14 cellular contexts compared by ENCODE assay signal in genomic region chr20:25315418-25316210, GRCh38.
DNase-seq lines count a peak whose midpoint lies in the region; ATAC-seq and TF ChIP-seq lines count a peak whose summit lies in the region.
"Had no signal": no experiment of that assay in that cellular context is flagged by ENCODE, and none has a peak within 500 bp of the region (broad histone marks: within the 10 kb centered on the region; RNA-seq: fewer than 3 reads in every experiment).

No MANE protein-coding gene starts in this region.

- no peak for TF ChIP-seq CTCF in astrocyte of the spinal cord (IDR thresholded peaks at IDR 0.05; ENCODE audit: low read depth, low read length)
- no peak for TF ChIP-seq CTCF in progenitor cell of endocrine pancreas (IDR thresholded peaks at IDR 0.05; ENCODE audit: unreplicated experiment)

- H3K27ac Mint-ChIP-seq in progenitor cell of endocrine pancreas = peak overlapping the region; percentile 88
- H3K27ac Mint-ChIP-seq: T-cell had no signal

- no peaks in the 10 kb centered on the region for H3K9me3 Mint-ChIP-seq in progenitor cell of endocrine pancreas (ENCODE audit: low read depth)
- H3K9me3 Mint-ChIP-seq: T-cell had no signal

- in situ Hi-C loops in Caki2 (cut with HindIII; ENCODE audit: low pct_unique_long_range_greater_than_20kb, low sequenced_read_pairs) (no loop called here), astrocyte of the spinal cord (cut with HindIII; ENCODE audit: low sequenced_read_pairs) (no loop called here)

- H3K4me3 Mint-ChIP-seq in progenitor cell of endocrine pancreas (ENCODE audit: low read depth) = no peak overlapping the region
- H3K4me3 Mint-ChIP-seq: T-cell had no signal

- peaks cover 2% of the 10 kb centered on the region for H3K4me1 Mint-ChIP-seq in progenitor cell of endocrine pancreas (ENCODE audit: low read depth)

- H3K36me3 Mint-ChIP-seq in progenitor cell of endocrine pancreas (ENCODE audit: insufficient read depth) = peaks cover 8% of the 10 kb centered on the region

- no peaks in the 10 kb centered on the region for H3K27me3 Mint-ChIP-seq in progenitor cell of endocrine pancreas
- H3K27me3 Mint-ChIP-seq: T-cell had no signal

- H3K4me3 ChIP-seq in astrocyte of the spinal cord (ENCODE audit: low read depth, low read length) = no peak overlapping the region
- H3K4me3 ChIP-seq: hepatocyte had no signal

- ATAC-seq in GM18519 (IDR thresholded peaks at IDR 0.05; ENCODE audit: low FRiP score, unreplicated experiment) = no peak
- ATAC-seq: T-cell had no signal

- peak; percentile 64 for DNase-seq in Caki2 (ENCODE audit: low read depth)
- peak; percentile 89 for DNase-seq in M059J (ENCODE audit: low read depth)
- DNase-seq in astrocyte of the spinal cord (ENCODE audit: low read depth, low spot score) = peak; percentile 48
- DNase-seq in progenitor cell of endocrine pancreas (ENCODE audit: low spot score, unreplicated experiment) = no peak
- no peak for DNase-seq in D341Med (ENCODE audit: low spot score)
- DNase-seq in Ammon's horn (ENCODE audit: low spot score) = no peak
- DNase-seq in NCI-H1694 (lab: John Stamatoyannopoulos, UW) = no peak
- DNase-seq: cortex of kidney, DMS79, KG1, NCI-H524, T-cell had no signal

Comparison
In these comparisons a context has a peak if more than half of its experiments do, and no peak if none do; other contexts are left out.
1. DNase-seq: peak in Caki2 (single experiment), M059J (single experiment) and astrocyte of the spinal cord (single experiment); none in progenitor cell of endocrine pancreas (single experiment), D341Med (single experiment), Ammon's horn (single experiment) and NCI-H1694 (single experiment).